24 cellular contexts compared by ENCODE assay signal in genomic region chr21:40623550-40623949, GRCh38.
DNase-seq lines count a peak whose midpoint lies in the region; ATAC-seq and TF ChIP-seq lines count a peak whose summit lies in the region.
"Had no signal": no experiment of that assay in that cellular context is flagged by ENCODE, and none has a peak within 500 bp of the region (broad histone marks: within the 10 kb centered on the region; RNA-seq: fewer than 3 reads in every experiment).

No MANE protein-coding gene starts in this region.

- no peak for ATAC-seq in GM21737 (IDR thresholded peaks at IDR 0.05; ENCODE audit: unreplicated experiment)
- ATAC-seq in GM19395 (IDR thresholded peaks at IDR 0.05; ENCODE audit: unreplicated experiment), result no peak
- ATAC-seq: HCT116, Panc1 had no signal

- peaks cover 1% of the 10 kb centered on the region for H3K9me3 Mint-ChIP-seq in glutamatergic neuron (ENCODE audit: unreplicated experiment)

- no peak overlapping the region for H3K9ac ChIP-seq in HUES64 (ENCODE audit: low read depth, low read length)
- H3K9ac ChIP-seq: BLaER1, KMS-11 had no signal

- peaks cover 28% of the 10 kb centered on the region for H3K4me1 Mint-ChIP-seq in glutamatergic neuron (ENCODE audit: low read depth, unreplicated experiment)
- H3K4me1 Mint-ChIP-seq: CD4-positive, CD25-positive, alpha-beta regulatory T cell; IgD-negative memory B cell had no signal

- DNase-seq in NCI-H2107 treated with DMSO at 0.1 percent for 48 hours (lab: John Stamatoyannopoulos, UW; ENCODE audit: unreplicated experiment), result peak; percentile 68
- no peak for DNase-seq in NCI-H2107 (lab: John Stamatoyannopoulos, UW)
- peak; percentile 52 for DNase-seq in NCI-H69 (lab: John Stamatoyannopoulos, UW)
- no peak for DNase-seq in glutamatergic neuron
- no peak for DNase-seq in AG08396 (ENCODE audit: low spot score)
- DNase-seq: CD4-positive, CD25-positive, alpha-beta regulatory T cell; DMS153; DND-41; MM.1S; NCI-H1694; NCI-H2029 treated with DMSO at 0.1 percent for 48 hours; NCI-H82; SHP77 treated with DMSO at 0.1 percent for 48 hours; T-helper 1 cell had no signal

- H3K27ac ChIP-seq in HUES64 (ENCODE audit: low read depth, low read length), result peak overlapping the region; percentile 50; the same call in 1 of the 2 replicates
- H3K27ac ChIP-seq: BLaER1, KMS-11, RWPE1 had no signal

- TF ChIP-seq CTCF in glutamatergic neuron (IDR thresholded peaks at IDR 0.05; ENCODE audit: partially characterized antibody, unreplicated experiment), result no peak

- H3K4me1 ChIP-seq in HUES64 (ENCODE audit: insufficient read depth, low read length), result peaks cover 30% of the 10 kb centered on the region
- H3K4me1 ChIP-seq: BLaER1 had no signal

- H3K36me3 Mint-ChIP-seq in glutamatergic neuron (ENCODE audit: unreplicated experiment), result no peaks in the 10 kb centered on the region
- H3K36me3 Mint-ChIP-seq: CD4-positive, CD25-positive, alpha-beta regulatory T cell; IgD-negative memory B cell had no signal

- H3K36me3 ChIP-seq in HUES64 (ENCODE audit: insufficient read depth, low read length), result no peaks in the 10 kb centered on the region
- H3K36me3 ChIP-seq: BLaER1 had no signal

- WGBS in HUES64, result no CpG with 5 or more reads among the region's 1 CpG

- no peaks in the 10 kb centered on the region for H3K9me3 ChIP-seq in HUES64 (ENCODE audit: insufficient read depth, low read depth, low read length)
- H3K9me3 ChIP-seq: BLaER1 had no signal

- H3K27ac Mint-ChIP-seq in glutamatergic neuron (ENCODE audit: unreplicated experiment), result peak overlapping the region; percentile 64
- H3K27ac Mint-ChIP-seq: CD4-positive, CD25-positive, alpha-beta regulatory T cell; IgD-negative memory B cell; T-helper 2 cell treated with Interferon-gamma antibody and Interleukin-4, amounts not matched to agents 5 μg/mL and 100 μg/mL, for 36 hours had no signal

- H3K27me3 ChIP-seq in HUES64 (ENCODE audit: insufficient read depth, low read length), result no peaks in the 10 kb centered on the region
- H3K27me3 ChIP-seq: BLaER1 had no signal

- no peak overlapping the region for H3K4me3 ChIP-seq in HUES64 (ENCODE audit: low read length)
- H3K4me3 ChIP-seq: BLaER1 had no signal

- peak overlapping the region; percentile 43 for H3K4me3 Mint-ChIP-seq in glutamatergic neuron (ENCODE audit: unreplicated experiment)
- H3K4me3 Mint-ChIP-seq: CD4-positive, CD25-positive, alpha-beta regulatory T cell; IgD-negative memory B cell; T-helper 2 cell treated with Interferon-gamma antibody and Interleukin-4, amounts not matched to agents 5 μg/mL and 100 μg/mL, for 36 hours had no signal

- peaks cover 2% of the 10 kb centered on the region for H3K27me3 Mint-ChIP-seq in glutamatergic neuron (ENCODE audit: unreplicated experiment)
- H3K27me3 Mint-ChIP-seq: CD4-positive, CD25-positive, alpha-beta regulatory T cell; IgD-negative memory B cell had no signal

Comparison
In these comparisons a context has a peak if more than half of its experiments do, and no peak if none do; other contexts are left out.
1. DNase-seq: peak in NCI-H2107 treated with DMSO at 0.1 percent for 48 hours (single experiment) and NCI-H69 (single experiment); none in NCI-H2107 (single experiment), glutamatergic neuron (single experiment) and AG08396 (single experiment).